ENCODE assay signal across 1 cellular context in genomic region chr2:193476171-193476800, GRCh38.
TF ChIP-seq lines count a peak whose summit lies in the region.

No MANE protein-coding gene starts in this region.

TF ChIP-seq in HepG2, 621 proteins besides CTCF, POLR2A, EP300 and RAD21 (continued from another document):
- TF ChIP-seq JUNB (CRISPR knock-in tag; IDR thresholded peaks at IDR 0.05; ENCODE audit: borderline replicate concordance) = no peak
- TF ChIP-seq RCOR2 (CRISPR knock-in tag; IDR thresholded peaks at IDR 0.05) = no peak
- TF ChIP-seq GTF3A (CRISPR knock-in tag; conservative IDR thresholded peaks at IDR 0.05) = no peak
- no peak for TF ChIP-seq ZNF720 (CRISPR knock-in tag; IDR thresholded peaks at IDR 0.05)
- TF ChIP-seq GABPA (IDR thresholded peaks at IDR 0.05; ENCODE audit: low read depth, low read length) = no peak
- no peak for TF ChIP-seq GABPA (CRISPR knock-in tag; IDR thresholded peaks at IDR 0.05; ENCODE audit: low read depth)
- no peak for TF ChIP-seq ZSCAN29 (CRISPR knock-in tag; conservative IDR thresholded peaks at IDR 0.05)
- no peak for TF ChIP-seq ZSCAN25 (CRISPR knock-in tag; IDR thresholded peaks at IDR 0.05)
- TF ChIP-seq E2F1 (CRISPR knock-in tag; IDR thresholded peaks at IDR 0.05) = no peak
- TF ChIP-seq NR2C2 (CRISPR knock-in tag; IDR thresholded peaks at IDR 0.05; ENCODE audit: borderline replicate concordance) = no peak
- TF ChIP-seq GATAD1 (CRISPR knock-in tag; IDR thresholded peaks at IDR 0.05) = no peak
- TF ChIP-seq KAT2B (IDR thresholded peaks at IDR 0.05; ENCODE audit: borderline replicate concordance, low read depth, low read length) = no peak
- no peak for TF ChIP-seq TEAD2 (CRISPR knock-in tag; IDR thresholded peaks at IDR 0.05)
- no peak for TF ChIP-seq THYN1 (CRISPR knock-in tag; IDR thresholded peaks at IDR 0.05; ENCODE audit: borderline replicate concordance, low read depth)
